1 cellular context compared by ENCODE assay signal in the genomic region with DNA sequence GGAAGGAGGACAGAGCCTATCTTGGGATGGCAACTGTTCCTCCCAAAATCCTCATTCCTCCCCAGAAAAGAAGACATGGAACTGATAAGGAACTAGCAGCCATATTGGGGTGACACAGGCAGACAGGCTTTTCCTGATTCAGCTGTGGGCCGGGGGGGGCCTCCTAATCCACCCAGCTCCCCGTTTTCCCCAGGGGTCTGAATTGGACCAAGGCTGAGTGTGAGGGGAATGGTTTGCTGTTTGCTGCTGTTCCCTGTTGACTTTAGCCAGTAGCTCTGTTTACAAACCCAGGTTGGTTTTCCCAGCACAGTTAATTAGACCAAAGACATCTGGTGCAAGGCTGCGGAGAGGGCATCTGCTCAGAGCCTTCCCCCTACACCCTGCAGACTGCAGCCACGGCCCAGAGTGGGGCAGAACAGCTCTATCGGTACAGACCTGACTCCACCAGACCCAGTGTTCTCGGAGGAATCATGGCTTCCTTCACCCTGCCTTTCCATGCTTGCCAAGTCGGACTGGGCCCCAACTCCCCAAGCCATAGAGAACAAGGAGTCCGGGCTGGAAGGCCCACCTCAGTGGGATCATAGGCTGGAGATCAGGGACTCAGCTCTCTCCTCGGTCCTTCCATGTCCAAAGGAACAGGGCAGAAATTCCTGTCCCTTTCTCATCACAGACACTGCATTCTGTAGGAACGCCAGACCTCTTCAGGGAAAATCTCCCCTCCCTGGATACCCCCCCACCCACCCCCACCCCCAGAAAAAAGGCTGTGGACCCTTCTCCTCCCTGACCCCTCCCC.
TF ChIP-seq lines count a peak whose summit lies in the region.

No MANE protein-coding gene starts in this region.

TF ChIP-seq in HepG2, 621 proteins besides CTCF, POLR2A, EP300 and RAD21 (continued from another document and continues in another):
- TF ChIP-seq, protein P1, sequence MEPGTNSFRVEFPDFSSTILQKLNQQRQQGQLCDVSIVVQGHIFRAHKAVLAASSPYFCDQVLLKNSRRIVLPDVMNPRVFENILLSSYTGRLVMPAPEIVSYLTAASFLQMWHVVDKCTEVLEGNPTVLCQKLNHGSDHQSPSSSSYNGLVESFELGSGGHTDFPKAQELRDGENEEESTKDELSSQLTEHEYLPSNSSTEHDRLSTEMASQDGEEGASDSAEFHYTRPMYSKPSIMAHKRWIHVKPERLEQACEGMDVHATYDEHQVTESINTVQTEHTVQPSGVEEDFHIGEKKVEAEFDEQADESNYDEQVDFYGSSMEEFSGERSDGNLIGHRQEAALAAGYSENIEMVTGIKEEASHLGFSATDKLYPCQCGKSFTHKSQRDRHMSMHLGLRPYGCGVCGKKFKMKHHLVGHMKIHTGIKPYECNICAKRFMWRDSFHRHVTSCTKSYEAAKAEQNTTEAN (CRISPR knock-in tag; conservative IDR thresholded peaks at IDR 0.05), result peak; percentile 55; the same call in 1 of the 2 replicates
- TF ChIP-seq IRF2 (CRISPR knock-in tag; IDR thresholded peaks at IDR 0.05) (peak; percentile 32; the same call in 1 of the 2 replicates), ZNF460 (CRISPR knock-in tag; IDR thresholded peaks at IDR 0.05; ENCODE audit: borderline replicate concordance) (no peak), ZNF564 (CRISPR knock-in tag; IDR thresholded peaks at IDR 0.05) (no peak), POGZ (CRISPR knock-in tag; IDR thresholded peaks at IDR 0.05) (peak; percentile 11; the same call in 1 of the 2 replicates), MED1 (CRISPR knock-in tag; IDR thresholded peaks at IDR 0.05) (peak; percentile 70), HHEX (CRISPR knock-in tag; IDR thresholded peaks at IDR 0.05) (0 out of 2 replicates have a peak, but pooled peaks have one; percentile 12), ZNF331 (CRISPR knock-in tag; IDR thresholded peaks at IDR 0.05) (peak; percentile 48; the same call in 1 of the 2 replicates), YEATS4 (CRISPR knock-in tag; IDR thresholded peaks at IDR 0.05; ENCODE audit: borderline replicate concordance) (no peak), PHF21A (CRISPR knock-in tag; IDR thresholded peaks at IDR 0.05) (peak; percentile 58; the same call in 1 of the 2 replicates), TEAD3 (CRISPR knock-in tag; optimal IDR thresholded peaks at IDR 0.05; ENCODE audit: borderline replicate concordance) (peak; percentile 33), NR2F6 (IDR thresholded peaks at IDR 0.05) (no peak), NR2F6 (CRISPR knock-in tag; IDR thresholded peaks at IDR 0.05) (peak; percentile 42), SAP130 (CRISPR knock-in tag; IDR thresholded peaks at IDR 0.05; ENCODE audit: low read depth) (peak; percentile 55), ZNF878 (CRISPR knock-in tag; IDR thresholded peaks at IDR 0.05) (no peak), FOXK2 (IDR thresholded peaks at IDR 0.05) (no peak), EEA1 (CRISPR knock-in tag; IDR thresholded peaks at IDR 0.05; ENCODE audit: borderline replicate concordance) (no peak), ZNF891 (CRISPR knock-in tag; IDR thresholded peaks at IDR 0.05) (no peak), HDAC2 (CRISPR knock-in tag; IDR thresholded peaks at IDR 0.05) (peak; percentile 50; the same call in 1 of the 2 replicates), ZNF253 (CRISPR knock-in tag; IDR thresholded peaks at IDR 0.05; ENCODE audit: borderline replicate concordance) (no peak), PITX1 (CRISPR knock-in tag; IDR thresholded peaks at IDR 0.05) (peak; percentile 73), KDM4B (CRISPR knock-in tag; IDR thresholded peaks at IDR 0.05) (peak; percentile 14; the same call in 1 of the 2 replicates), ZZZ3 (CRISPR knock-in tag; IDR thresholded peaks at IDR 0.05; ENCODE audit: borderline replicate concordance) (no peak), ZFP41 (CRISPR knock-in tag; IDR thresholded peaks at IDR 0.05; ENCODE audit: borderline replicate concordance) (no peak; the same call in 1 of the 2 replicates), BORCS8-MEF2B (CRISPR knock-in tag; IDR thresholded peaks at IDR 0.05) (no peak), ZNF713 (CRISPR knock-in tag; IDR thresholded peaks at IDR 0.05) (no peak), ZSCAN9 (CRISPR knock-in tag; IDR thresholded peaks at IDR 0.05; ENCODE audit: borderline replicate concordance) (peak; percentile 66; the same call in 1 of the 2 replicates), SATB2 (CRISPR knock-in tag; IDR thresholded peaks at IDR 0.05) (no peak), CBX2 (IDR thresholded peaks at IDR 0.05; ENCODE audit: low read depth, low read length) (no peak), CBX2 (CRISPR knock-in tag; IDR thresholded peaks at IDR 0.05; ENCODE audit: low read depth) (peak; percentile 60; the same call in 1 of the 2 replicates), MIER2 (CRISPR knock-in tag; IDR thresholded peaks at IDR 0.05) (0 out of 2 replicates have a peak, but pooled peaks have one; percentile 20), KDM6A (CRISPR knock-in tag; IDR thresholded peaks at IDR 0.05; ENCODE audit: low read depth) (peak; percentile 51; the same call in 1 of the 2 replicates), ZMYM3 (CRISPR knock-in tag; IDR thresholded peaks at IDR 0.05) (peak; percentile 65; the same call in 1 of the 2 replicates), ZNF672 (CRISPR knock-in tag; IDR thresholded peaks at IDR 0.05) (no peak), DNMT3B (CRISPR knock-in tag; conservative IDR thresholded peaks at IDR 0.05) (no peak), NONO (IDR thresholded peaks at IDR 0.05) (no peak), NONO (CRISPR knock-in tag; conservative IDR thresholded peaks at IDR 0.05) (no peak)
- TF ChIP-seq, protein P2, sequence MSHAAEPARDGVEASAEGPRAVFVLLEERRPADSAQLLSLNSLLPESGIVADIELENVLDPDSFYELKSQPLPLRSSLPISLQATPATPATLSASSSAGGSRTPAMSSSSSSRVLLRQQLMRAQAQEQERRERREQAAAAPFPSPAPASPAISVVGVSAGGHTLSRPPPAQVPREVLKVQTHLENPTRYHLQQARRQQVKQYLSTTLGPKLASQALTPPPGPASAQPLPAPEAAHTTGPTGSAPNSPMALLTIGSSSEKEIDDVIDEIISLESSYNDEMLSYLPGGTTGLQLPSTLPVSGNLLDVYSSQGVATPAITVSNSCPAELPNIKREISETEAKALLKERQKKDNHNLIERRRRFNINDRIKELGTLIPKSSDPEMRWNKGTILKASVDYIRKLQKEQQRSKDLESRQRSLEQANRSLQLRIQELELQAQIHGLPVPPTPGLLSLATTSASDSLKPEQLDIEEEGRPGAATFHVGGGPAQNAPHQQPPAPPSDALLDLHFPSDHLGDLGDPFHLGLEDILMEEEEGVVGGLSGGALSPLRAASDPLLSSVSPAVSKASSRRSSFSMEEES (CRISPR knock-in tag; IDR thresholded peaks at IDR 0.05), result peak; percentile 23; the same call in 1 of the 2 replicates
- TF ChIP-seq, protein P3, sequence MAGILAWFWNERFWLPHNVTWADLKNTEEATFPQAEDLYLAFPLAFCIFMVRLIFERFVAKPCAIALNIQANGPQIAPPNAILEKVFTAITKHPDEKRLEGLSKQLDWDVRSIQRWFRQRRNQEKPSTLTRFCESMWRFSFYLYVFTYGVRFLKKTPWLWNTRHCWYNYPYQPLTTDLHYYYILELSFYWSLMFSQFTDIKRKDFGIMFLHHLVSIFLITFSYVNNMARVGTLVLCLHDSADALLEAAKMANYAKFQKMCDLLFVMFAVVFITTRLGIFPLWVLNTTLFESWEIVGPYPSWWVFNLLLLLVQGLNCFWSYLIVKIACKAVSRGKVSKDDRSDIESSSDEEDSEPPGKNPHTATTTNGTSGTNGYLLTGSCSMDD (CRISPR knock-in tag; IDR thresholded peaks at IDR 0.05), result no peak
- TF ChIP-seq, protein P4, sequence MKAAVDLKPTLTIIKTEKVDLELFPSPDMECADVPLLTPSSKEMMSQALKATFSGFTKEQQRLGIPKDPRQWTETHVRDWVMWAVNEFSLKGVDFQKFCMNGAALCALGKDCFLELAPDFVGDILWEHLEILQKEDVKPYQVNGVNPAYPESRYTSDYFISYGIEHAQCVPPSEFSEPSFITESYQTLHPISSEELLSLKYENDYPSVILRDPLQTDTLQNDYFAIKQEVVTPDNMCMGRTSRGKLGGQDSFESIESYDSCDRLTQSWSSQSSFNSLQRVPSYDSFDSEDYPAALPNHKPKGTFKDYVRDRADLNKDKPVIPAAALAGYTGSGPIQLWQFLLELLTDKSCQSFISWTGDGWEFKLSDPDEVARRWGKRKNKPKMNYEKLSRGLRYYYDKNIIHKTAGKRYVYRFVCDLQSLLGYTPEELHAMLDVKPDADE (CRISPR knock-in tag; IDR thresholded peaks at IDR 0.05), result no peak
- TF ChIP-seq, protein P5, sequence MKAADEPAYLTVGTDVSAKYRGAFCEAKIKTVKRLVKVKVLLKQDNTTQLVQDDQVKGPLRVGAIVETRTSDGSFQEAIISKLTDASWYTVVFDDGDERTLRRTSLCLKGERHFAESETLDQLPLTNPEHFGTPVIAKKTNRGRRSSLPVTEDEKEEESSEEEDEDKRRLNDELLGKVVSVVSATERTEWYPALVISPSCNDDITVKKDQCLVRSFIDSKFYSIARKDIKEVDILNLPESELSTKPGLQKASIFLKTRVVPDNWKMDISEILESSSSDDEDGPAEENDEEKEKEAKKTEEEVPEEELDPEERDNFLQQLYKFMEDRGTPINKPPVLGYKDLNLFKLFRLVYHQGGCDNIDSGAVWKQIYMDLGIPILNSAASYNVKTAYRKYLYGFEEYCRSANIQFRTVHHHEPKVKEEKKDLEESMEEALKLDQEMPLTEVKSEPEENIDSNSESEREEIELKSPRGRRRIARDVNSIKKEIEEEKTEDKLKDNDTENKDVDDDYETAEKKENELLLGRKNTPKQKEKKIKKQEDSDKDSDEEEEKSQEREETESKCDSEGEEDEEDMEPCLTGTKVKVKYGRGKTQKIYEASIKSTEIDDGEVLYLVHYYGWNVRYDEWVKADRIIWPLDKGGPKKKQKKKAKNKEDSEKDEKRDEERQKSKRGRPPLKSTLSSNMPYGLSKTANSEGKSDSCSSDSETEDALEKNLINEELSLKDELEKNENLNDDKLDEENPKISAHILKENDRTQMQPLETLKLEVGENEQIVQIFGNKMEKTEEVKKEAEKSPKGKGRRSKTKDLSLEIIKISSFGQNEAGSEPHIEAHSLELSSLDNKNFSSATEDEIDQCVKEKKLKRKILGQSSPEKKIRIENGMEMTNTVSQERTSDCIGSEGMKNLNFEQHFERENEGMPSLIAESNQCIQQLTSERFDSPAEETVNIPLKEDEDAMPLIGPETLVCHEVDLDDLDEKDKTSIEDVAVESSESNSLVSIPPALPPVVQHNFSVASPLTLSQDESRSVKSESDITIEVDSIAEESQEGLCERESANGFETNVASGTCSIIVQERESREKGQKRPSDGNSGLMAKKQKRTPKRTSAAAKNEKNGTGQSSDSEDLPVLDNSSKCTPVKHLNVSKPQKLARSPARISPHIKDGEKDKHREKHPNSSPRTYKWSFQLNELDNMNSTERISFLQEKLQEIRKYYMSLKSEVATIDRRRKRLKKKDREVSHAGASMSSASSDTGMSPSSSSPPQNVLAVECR (CRISPR knock-in tag; IDR thresholded peaks at IDR 0.05; ENCODE audit: borderline replicate concordance), result 0 out of 2 replicates have a peak, but pooled peaks have one; percentile 3
- TF ChIP-seq, protein P6, sequence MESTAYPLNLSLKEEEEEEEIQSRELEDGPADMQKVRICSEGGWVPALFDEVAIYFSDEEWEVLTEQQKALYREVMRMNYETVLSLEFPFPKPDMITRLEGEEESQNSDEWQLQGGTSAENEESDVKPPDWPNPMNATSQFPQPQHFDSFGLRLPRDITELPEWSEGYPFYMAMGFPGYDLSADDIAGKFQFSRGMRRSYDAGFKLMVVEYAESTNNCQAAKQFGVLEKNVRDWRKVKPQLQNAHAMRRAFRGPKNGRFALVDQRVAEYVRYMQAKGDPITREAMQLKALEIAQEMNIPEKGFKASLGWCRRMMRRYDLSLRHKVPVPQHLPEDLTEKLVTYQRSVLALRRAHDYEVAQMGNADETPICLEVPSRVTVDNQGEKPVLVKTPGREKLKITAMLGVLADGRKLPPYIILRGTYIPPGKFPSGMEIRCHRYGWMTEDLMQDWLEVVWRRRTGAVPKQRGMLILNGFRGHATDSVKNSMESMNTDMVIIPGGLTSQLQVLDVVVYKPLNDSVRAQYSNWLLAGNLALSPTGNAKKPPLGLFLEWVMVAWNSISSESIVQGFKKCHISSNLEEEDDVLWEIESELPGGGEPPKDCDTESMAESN (CRISPR knock-in tag; conservative IDR thresholded peaks at IDR 0.05), result peak; percentile 29
- TF ChIP-seq, protein P7, sequence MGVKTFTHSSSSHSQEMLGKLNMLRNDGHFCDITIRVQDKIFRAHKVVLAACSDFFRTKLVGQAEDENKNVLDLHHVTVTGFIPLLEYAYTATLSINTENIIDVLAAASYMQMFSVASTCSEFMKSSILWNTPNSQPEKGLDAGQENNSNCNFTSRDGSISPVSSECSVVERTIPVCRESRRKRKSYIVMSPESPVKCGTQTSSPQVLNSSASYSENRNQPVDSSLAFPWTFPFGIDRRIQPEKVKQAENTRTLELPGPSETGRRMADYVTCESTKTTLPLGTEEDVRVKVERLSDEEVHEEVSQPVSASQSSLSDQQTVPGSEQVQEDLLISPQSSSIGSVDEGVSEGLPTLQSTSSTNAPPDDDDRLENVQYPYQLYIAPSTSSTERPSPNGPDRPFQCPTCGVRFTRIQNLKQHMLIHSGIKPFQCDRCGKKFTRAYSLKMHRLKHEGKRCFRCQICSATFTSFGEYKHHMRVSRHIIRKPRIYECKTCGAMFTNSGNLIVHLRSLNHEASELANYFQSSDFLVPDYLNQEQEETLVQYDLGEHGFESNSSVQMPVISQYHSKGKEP (CRISPR knock-in tag; IDR thresholded peaks at IDR 0.05), result no peak
- TF ChIP-seq, protein P8, sequence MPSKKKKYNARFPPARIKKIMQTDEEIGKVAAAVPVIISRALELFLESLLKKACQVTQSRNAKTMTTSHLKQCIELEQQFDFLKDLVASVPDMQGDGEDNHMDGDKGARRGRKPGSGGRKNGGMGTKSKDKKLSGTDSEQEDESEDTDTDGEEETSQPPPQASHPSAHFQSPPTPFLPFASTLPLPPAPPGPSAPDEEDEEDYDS (CRISPR knock-in tag; IDR thresholded peaks at IDR 0.05), result no peak
- TF ChIP-seq, protein P9, sequence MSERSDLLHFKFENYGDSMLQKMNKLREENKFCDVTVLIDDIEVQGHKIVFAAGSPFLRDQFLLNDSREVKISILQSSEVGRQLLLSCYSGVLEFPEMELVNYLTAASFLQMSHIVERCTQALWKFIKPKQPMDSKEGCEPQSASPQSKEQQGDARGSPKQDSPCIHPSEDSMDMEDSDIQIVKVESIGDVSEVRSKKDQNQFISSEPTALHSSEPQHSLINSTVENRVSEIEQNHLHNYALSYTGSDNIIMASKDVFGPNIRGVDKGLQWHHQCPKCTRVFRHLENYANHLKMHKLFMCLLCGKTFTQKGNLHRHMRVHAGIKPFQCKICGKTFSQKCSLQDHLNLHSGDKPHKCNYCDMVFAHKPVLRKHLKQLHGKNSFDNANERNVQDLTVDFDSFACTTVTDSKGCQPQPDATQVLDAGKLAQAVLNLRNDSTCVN (CRISPR knock-in tag; IDR thresholded peaks at IDR 0.05; ENCODE audit: borderline replicate concordance), result peak; percentile 48; the same call in 1 of the 2 replicates
- TF ChIP-seq, protein P10, sequence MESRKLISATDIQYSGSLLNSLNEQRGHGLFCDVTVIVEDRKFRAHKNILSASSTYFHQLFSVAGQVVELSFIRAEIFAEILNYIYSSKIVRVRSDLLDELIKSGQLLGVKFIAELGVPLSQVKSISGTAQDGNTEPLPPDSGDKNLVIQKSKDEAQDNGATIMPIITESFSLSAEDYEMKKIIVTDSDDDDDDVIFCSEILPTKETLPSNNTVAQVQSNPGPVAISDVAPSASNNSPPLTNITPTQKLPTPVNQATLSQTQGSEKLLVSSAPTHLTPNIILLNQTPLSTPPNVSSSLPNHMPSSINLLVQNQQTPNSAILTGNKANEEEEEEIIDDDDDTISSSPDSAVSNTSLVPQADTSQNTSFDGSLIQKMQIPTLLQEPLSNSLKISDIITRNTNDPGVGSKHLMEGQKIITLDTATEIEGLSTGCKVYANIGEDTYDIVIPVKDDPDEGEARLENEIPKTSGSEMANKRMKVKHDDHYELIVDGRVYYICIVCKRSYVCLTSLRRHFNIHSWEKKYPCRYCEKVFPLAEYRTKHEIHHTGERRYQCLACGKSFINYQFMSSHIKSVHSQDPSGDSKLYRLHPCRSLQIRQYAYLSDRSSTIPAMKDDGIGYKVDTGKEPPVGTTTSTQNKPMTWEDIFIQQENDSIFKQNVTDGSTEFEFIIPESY (CRISPR knock-in tag; IDR thresholded peaks at IDR 0.05), result no peak
